ENCODE assay signal across 8 cellular contexts in the genomic region with DNA sequence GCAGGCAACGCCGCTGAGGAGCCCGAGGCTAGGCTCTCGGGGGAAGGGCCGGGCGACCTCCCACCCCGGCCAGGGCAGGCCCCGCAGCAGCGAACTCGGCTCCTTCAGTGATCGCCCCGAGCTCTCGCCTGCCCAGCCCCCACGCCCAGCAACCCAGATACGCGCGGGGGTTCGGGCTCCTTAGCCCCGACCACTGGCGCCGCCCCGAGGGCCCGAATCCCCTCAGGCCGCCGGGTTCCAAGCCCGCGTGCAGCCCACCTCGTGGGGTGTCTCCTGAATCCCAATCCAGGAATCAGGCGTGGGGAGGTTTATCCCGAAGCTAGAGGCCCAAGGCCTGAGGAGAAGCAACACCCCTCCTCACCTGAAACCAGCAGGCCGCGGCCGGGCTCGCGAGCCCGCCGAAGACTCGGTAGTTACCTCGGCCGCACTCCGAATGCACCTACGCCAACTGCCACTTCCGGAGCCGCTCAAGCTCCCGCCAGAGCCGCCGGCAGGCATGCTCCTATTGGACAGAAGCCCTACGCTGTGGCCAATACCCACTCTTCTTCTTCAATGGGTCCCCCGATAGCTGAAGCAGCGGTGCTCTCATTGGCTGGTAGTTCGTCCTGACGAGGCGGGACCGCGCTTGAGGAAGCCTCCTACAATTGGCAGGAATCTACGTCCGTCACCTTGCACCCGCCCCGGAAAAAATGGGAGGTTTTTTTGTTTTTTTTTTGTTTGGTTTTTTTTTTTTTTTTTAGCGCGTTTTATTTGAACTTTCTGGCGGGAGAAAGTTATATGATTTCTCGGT.
DNase-seq lines count a peak whose midpoint lies in the region; ATAC-seq and TF ChIP-seq lines count a peak whose summit lies in the region.

A gene with protein sequence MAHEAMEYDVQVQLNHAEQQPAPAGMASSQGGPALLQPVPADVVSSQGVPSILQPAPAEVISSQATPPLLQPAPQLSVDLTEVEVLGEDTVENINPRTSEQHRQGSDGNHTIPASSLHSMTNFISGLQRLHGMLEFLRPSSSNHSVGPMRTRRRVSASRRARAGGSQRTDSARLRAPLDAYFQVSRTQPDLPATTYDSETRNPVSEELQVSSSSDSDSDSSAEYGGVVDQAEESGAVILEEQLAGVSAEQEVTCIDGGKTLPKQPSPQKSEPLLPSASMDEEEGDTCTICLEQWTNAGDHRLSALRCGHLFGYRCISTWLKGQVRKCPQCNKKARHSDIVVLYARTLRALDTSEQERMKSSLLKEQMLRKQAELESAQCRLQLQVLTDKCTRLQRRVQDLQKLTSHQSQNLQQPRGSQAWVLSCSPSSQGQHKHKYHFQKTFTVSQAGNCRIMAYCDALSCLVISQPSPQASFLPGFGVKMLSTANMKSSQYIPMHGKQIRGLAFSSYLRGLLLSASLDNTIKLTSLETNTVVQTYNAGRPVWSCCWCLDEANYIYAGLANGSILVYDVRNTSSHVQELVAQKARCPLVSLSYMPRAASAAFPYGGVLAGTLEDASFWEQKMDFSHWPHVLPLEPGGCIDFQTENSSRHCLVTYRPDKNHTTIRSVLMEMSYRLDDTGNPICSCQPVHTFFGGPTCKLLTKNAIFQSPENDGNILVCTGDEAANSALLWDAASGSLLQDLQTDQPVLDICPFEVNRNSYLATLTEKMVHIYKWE (minus strand): TSS at position 453 of the 790 bp plus-strand sequence. CDS start 5,428 bp downstream, outside the sequence.

- peak; percentile 100 for ATAC-seq in HG03439 (IDR thresholded peaks at IDR 0.05; ENCODE audit: unreplicated experiment)

- peak within 1 kb of the TSS; percentile 93 for H3K4me3 ChIP-seq in choroid plexus epithelial cell (ENCODE audit: low read depth, low read length)

- TF ChIP-seq CTCF in choroid plexus epithelial cell (conservative IDR thresholded peaks at IDR 0.05; ENCODE audit: low read depth, low read length): no peak

- DNase-seq in AML-193 (lab: John Stamatoyannopoulos, UW): peak; percentile 97 to 98
- peak; percentile 90 for DNase-seq in NCI-H510A treated with DMSO at 0.1 percent for 48 hours (lab: John Stamatoyannopoulos, UW)
- DNase-seq in activated CD4-positive, alpha-beta T cell treated with anti-CD3 and anti-CD28 coated beads for 24 hours (ENCODE audit: low read depth in 2 of 2): peak; percentile 89 to 90
- peak; percentile 99 for DNase-seq in choroid plexus epithelial cell (ENCODE audit: low read depth)
- peak; percentile 99 for DNase-seq in kidney glomerular epithelial cell (lab: John Stamatoyannopoulos, UW)
- DNase-seq in stimulated activated CD4-positive, alpha-beta T cell treated with anti-CD3 and anti-CD28 coated beads, Interleukin-1b, Interleukin-23, amount 100 ng/mL, for 1 hour (ENCODE audit: low read depth in 2 of 2): peak; percentile 81 to 95

- peak; percentile 82 for TF ChIP-seq POLR2A in GM19193 (IDR thresholded peaks at IDR 0.05; ENCODE audit: extremely low read depth, insufficient read depth, insufficient read length)

Comparison
In these comparisons a context has a peak if more than half of its experiments do, and no peak if none do; other contexts are left out.
1. Peak in every context shown above with its lines: DNase-seq, ATAC-seq and H3K4me3 ChIP-seq.